Comparison of ENCODE assay signal across 1 cellular context in genomic region chr10:53786236-53786635, GRCh38.
TF ChIP-seq lines count a peak whose summit lies in the region.

No MANE protein-coding gene starts in this region.

TF ChIP-seq in WTC11, 78 proteins besides CTCF, POLR2A, EP300 and RAD21 (continued from another document):
- TF ChIP-seq ZNF425 (CRISPR knock-in tag; conservative IDR thresholded peaks at IDR 0.05) (no peak), CREB1 (CRISPR knock-in tag; IDR thresholded peaks at IDR 0.05) (no peak), ETV6 (CRISPR knock-in tag; IDR thresholded peaks at IDR 0.05) (no peak), RELA (CRISPR knock-in tag; IDR thresholded peaks at IDR 0.05; ENCODE audit: borderline replicate concordance) (no peak), SMAD4 (CRISPR knock-in tag; IDR thresholded peaks at IDR 0.05) (no peak), ZMAT4 (CRISPR knock-in tag; IDR thresholded peaks at IDR 0.05) (no peak)
